In genomic region chr1:196651637-196652215, GRCh38 we compare ENCODE assay signal across 8 cellular contexts. TPM values are rescaled to one million over a fixed set of nuclear protein-coding genes. Genes with fewer than 3 reads are reported as not detected.
DNase-seq lines count a peak whose midpoint lies in the region; ATAC-seq and TF ChIP-seq lines count a peak whose summit lies in the region.

Gene CFH (plus strand): TSS chr1:196652043. CDS start chr1:196652118, 75 bp downstream.

- CTCF ChIA-PET in SK-N-SH (lab: Yijun Ruan, JAX), result no interaction called here

- H3F3A ChIP-seq in SK-N-SH (replicated peaks; ENCODE audit: insufficient read depth), result no peaks in the 10 kb centered on the region

- peak within 1 kb of the TSS; percentile 76 for H2AFZ ChIP-seq in SK-N-SH (ENCODE audit: low read depth)
- H2AFZ ChIP-seq in fibroblast of lung (ENCODE audit: low read length), result peak within 1 kb of the TSS; percentile 14

- intact Hi-C loops in psoas muscle (cut with DNase I), result no loop called here

- DNase-seq in EL (peak; percentile 82), SK-N-SH (no peak), fibroblast of lung (ENCODE audit: low read depth in 2 of 2) (peak; percentile 95), psoas muscle (no peak), NCI-H446 treated with DMSO at 0.1 percent for 48 hours (lab: John Stamatoyannopoulos, UW) (no peak), SW480 (ENCODE audit: low spot score) (no peak)
- no peak for DNase-seq in stimulated activated naive CD4-positive, alpha-beta T cell treated with Interleukin-2 at 50 U/mL for 16 hours (lab: John Stamatoyannopoulos, UW)
- no peak for DNase-seq in activated CD4-positive, alpha-beta T cell treated with anti-CD3 and anti-CD28 coated beads for 48 hours

- peak in 2 of 4 donors; percentile 9 to 38 for ATAC-seq in psoas muscle

- H3K79me2 ChIP-seq in SK-N-SH (ENCODE audit: insufficient read depth) (no peaks in the 10 kb centered on the region), fibroblast of lung (ENCODE audit: control insufficient read depth, insufficient read depth, low read length) (no peaks in the 10 kb centered on the region)

- no peaks in the 10 kb centered on the region for H3K9me2 ChIP-seq in SK-N-SH

- H3K27ac ChIP-seq in SK-N-SH (ENCODE audit: low read depth in 2 of 2, low read length in 1 of 2), result peak within 1 kb of the TSS; percentile 17 to 65; a peak in 3 of 4 replicates
- peak within 1 kb of the TSS; percentile 33 for H3K27ac ChIP-seq in fibroblast of lung (ENCODE audit: insufficient read depth, low read length)
- peak within 1 kb of the TSS; percentile 56 for H3K27ac ChIP-seq in psoas muscle

- TF ChIP-seq EP300 in SK-N-SH (IDR thresholded peaks at IDR 0.05; ENCODE audit: borderline replicate concordance in 1 of 2, low read depth in 1 of 2, low read length in 1 of 2), result no peak

- H3K27me3 ChIP-seq in SK-N-SH (ENCODE audit: insufficient read depth) (no peaks in the 10 kb centered on the region), fibroblast of lung (ENCODE audit: control insufficient read depth, insufficient read depth, low read length) (no peaks in the 10 kb centered on the region), psoas muscle (ENCODE audit: insufficient read depth in 3 of 3, low read length in 2 of 3) (no peaks in the 10 kb centered on the region)

- H3K4me3 ChIP-seq in SK-N-SH (ENCODE audit: low read depth in 2 of 2, low read length in 1 of 2) (peak within 1 kb of the TSS; percentile 12 to 16; a peak in 2 of 4 replicates), fibroblast of lung (replicated peaks in 1 of 4; ENCODE audit: control extremely low read depth in 1 of 4, insufficient read depth in 1 of 4, low read depth in 3 of 4, low read length in 4 of 4) (peak within 1 kb of the TSS; percentile 44 to 79 (median 52)), psoas muscle (peak within 1 kb of the TSS; percentile 49)

- peak within 1 kb of the TSS; percentile 36; the same call in 1 of the 2 replicates for H3K4me2 ChIP-seq in SK-N-SH
- H3K4me2 ChIP-seq in fibroblast of lung (ENCODE audit: extremely low read depth, insufficient read depth, low read length), result peak within 1 kb of the TSS; percentile 84

- no peaks in the 10 kb centered on the region for H3K4me1 ChIP-seq in SK-N-SH (ENCODE audit: control insufficient read depth in 1 of 2, insufficient read depth in 2 of 2, low read depth in 1 of 2, low read length in 1 of 2)
- H3K4me1 ChIP-seq in fibroblast of lung (ENCODE audit: control insufficient read depth, extremely low read depth, insufficient read depth, low read length), result no peaks in the 10 kb centered on the region
- H3K4me1 ChIP-seq in psoas muscle, result no peaks in the 10 kb centered on the region

- TF ChIP-seq CTCF in SK-N-SH (IDR thresholded peaks at IDR 0.05) (no peak), fibroblast of lung (conservative IDR thresholded peaks at IDR 0.05 in 1 of 2, IDR thresholded peaks at IDR 0.05 in 1 of 2; ENCODE audit: low read depth in 1 of 2, low read length in 2 of 2) (no peak), psoas muscle (IDR thresholded peaks at IDR 0.05) (no peak)

- H3K9me3 ChIP-seq in SK-N-SH (no peaks in the 10 kb centered on the region), fibroblast of lung (ENCODE audit: control insufficient read depth, insufficient read depth, low read depth, low read length) (no peaks in the 10 kb centered on the region), psoas muscle (no peaks in the 10 kb centered on the region)

- POLR2A ChIA-PET in SK-N-SH (lab: Yijun Ruan, JAX), result no interaction called here

- H3K36me3 ChIP-seq in SK-N-SH (replicated peaks in 1 of 2; ENCODE audit: control insufficient read depth in 1 of 2, insufficient read depth in 2 of 2, low read length in 1 of 2) (no peaks in the 10 kb centered on the region), fibroblast of lung (ENCODE audit: control insufficient read depth, insufficient read depth, low read length) (no peaks in the 10 kb centered on the region), psoas muscle (ENCODE audit: insufficient read depth in 1 of 2, low read depth in 1 of 2) (no peaks in the 10 kb centered on the region)

- 53% methylated on average over 5 of the region's 5 CpGs for WGBS in SK-N-SH (ENCODE audit: low lambda C conversion rate)
- 1 to 2% (median 2%) methylated on average over 5 of the region's 5 CpGs for WGBS in psoas muscle, 3 donors

- H3K9ac ChIP-seq in SK-N-SH (no peak within 1 kb of the TSS), fibroblast of lung (ENCODE audit: insufficient read depth, low read length) (no peak within 1 kb of the TSS)

- H4K20me1 ChIP-seq in SK-N-SH (ENCODE audit: insufficient read depth), result no peaks in the 10 kb centered on the region
- H4K20me1 ChIP-seq in fibroblast of lung (ENCODE audit: control insufficient read depth, extremely low read depth, insufficient read depth, low read length), result no peaks in the 10 kb centered on the region

- no peak for TF ChIP-seq RAD21 in SK-N-SH (IDR thresholded peaks at IDR 0.05; ENCODE audit: low read length)

TF ChIP-seq in SK-N-SH, 30 proteins besides CTCF, POLR2A, EP300 and RAD21:
- TF ChIP-seq GABPA (IDR thresholded peaks at IDR 0.05; ENCODE audit: low read depth) (no peak), POLR2AphosphoS5 (IDR thresholded peaks at IDR 0.05; ENCODE audit: low read depth, low read length) (no peak), NFIC (IDR thresholded peaks at IDR 0.05; ENCODE audit: borderline replicate concordance) (no peak), SIN3A (IDR thresholded peaks at IDR 0.05; ENCODE audit: borderline replicate concordance, low read depth, low read length) (no peak), EZH2phosphoT487 (IDR thresholded peaks at IDR 0.05; ENCODE audit: borderline replicate concordance, low read depth) (no peak), FOXJ3 (CRISPR knock-in tag; IDR thresholded peaks at IDR 0.05) (no peak), MEF2A (IDR thresholded peaks at IDR 0.05; ENCODE audit: borderline replicate concordance, low read depth) (no peak), TAF1 (IDR thresholded peaks at IDR 0.05; ENCODE audit: borderline replicate concordance, low read depth, low read length) (no peak)
- TF ChIP-seq, protein P1, sequence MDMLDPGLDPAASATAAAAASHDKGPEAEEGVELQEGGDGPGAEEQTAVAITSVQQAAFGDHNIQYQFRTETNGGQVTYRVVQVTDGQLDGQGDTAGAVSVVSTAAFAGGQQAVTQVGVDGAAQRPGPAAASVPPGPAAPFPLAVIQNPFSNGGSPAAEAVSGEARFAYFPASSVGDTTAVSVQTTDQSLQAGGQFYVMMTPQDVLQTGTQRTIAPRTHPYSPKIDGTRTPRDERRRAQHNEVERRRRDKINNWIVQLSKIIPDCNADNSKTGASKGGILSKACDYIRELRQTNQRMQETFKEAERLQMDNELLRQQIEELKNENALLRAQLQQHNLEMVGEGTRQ (IDR thresholded peaks at IDR 0.05; ENCODE audit: borderline replicate concordance, low read depth, low read length), result no peak

RNA-seq across cellular contexts. Expression of gene CFH, which starts in this region (rescaled TPM):
- polyA plus RNA-seq in SK-N-SH (2012; rRNA removed) (2.9 and 4.9 TPM in 2 replicates), fibroblast of lung (83.0 and 108 TPM in 2 replicates), psoas muscle (10 to 100 TPM; 12.5 to 24.2 (median 18.9) TPM)
- 5.3 and 5.9 TPM in 2 replicates for polyA plus RNA-seq in SK-N-SH (2012; cell fraction: cytosol; rRNA removed)
- 3.0 and 6.4 TPM in 2 replicates for polyA plus RNA-seq in SK-N-SH (2012; cell fraction: nucleus; rRNA removed)
- total RNA-seq in fibroblast of lung (146 and 237 TPM in 2 replicates), psoas muscle (10 to 100 TPM; 19.0 to 44.5 (median 32.5) TPM)
- 49.9 and 64.7 TPM in 2 replicates for polyA plus RNA-seq in fibroblast of lung (2012)
- polyA minus RNA-seq in fibroblast of lung (ENCODE audit: low replicate concordance), result 0.75 and 1.4 TPM in 2 replicates

Comparison
In these comparisons a context has a peak if more than half of its experiments do, and no peak if none do; other contexts are left out.
1. DNase-seq: peak in EL (single experiment) and fibroblast of lung (2 of 2); none in SK-N-SH (single experiment), psoas muscle (0 of 2), NCI-H446 treated with DMSO at 0.1 percent for 48 hours (single experiment), stimulated activated naive CD4-positive, alpha-beta T cell treated with Interleukin-2 at 50 U/mL for 16 hours (single experiment), SW480 (single experiment) and activated CD4-positive, alpha-beta T cell treated with anti-CD3 and anti-CD28 coated beads for 48 hours (single experiment).
2. Peak in every context shown above with its lines, with median percentiles within 50 percentile points of each other: H3K27ac ChIP-seq and H3K4me3 ChIP-seq.